In genomic region chr18:2848145-2848878, GRCh38 we compare ENCODE assay signal across 8 cellular contexts. TPM values are rescaled to one million over a fixed set of nuclear protein-coding genes. Genes with fewer than 3 reads are reported as not detected.
DNase-seq lines count a peak whose midpoint lies in the region; ATAC-seq lines count a peak whose summit lies in the region.

No MANE protein-coding gene starts in this region.

- DNase-seq in T-helper 1 cell (no peak), left lobe of liver (ENCODE audit: low spot score) (peak; percentile 7), substantia nigra (lab: John Stamatoyannopoulos, UW) (no peak), NCI-H345 (lab: John Stamatoyannopoulos, UW) (no peak)

- ATAC-seq in left lobe of liver (no peak), GM18909 (IDR thresholded peaks at IDR 0.05; ENCODE audit: poor library complexity, unreplicated experiment) (no peak), HG03159 (IDR thresholded peaks at IDR 0.05; ENCODE audit: unreplicated experiment) (no peak)

- H3K4me1 Mint-ChIP-seq in T-helper 1 cell treated with Interleukin-12 subunit alpha and Interleukin-12 subunit beta and Interleukin-4 antibody, amounts not matched to agents 30 μg/mL and 1 μg/mL, for 36 hours (ENCODE audit: low read depth), result peaks cover 18% of the 10 kb centered on the region
- peaks cover 19% of the 10 kb centered on the region for H3K4me1 Mint-ChIP-seq in activated naive CD8-positive, alpha-beta T cell (ENCODE audit: low read depth)

- H3K27ac ChIP-seq in substantia nigra (ENCODE audit: low read depth, low read length, poor library complexity, severe bottlenecking), result peak overlapping the region; percentile 42

- H3K4me3 Mint-ChIP-seq in T-helper 1 cell treated with Interleukin-12 subunit alpha and Interleukin-12 subunit beta and Interleukin-4 antibody, amounts not matched to agents 30 μg/mL and 1 μg/mL, for 36 hours, result peak overlapping the region; percentile 86
- peak overlapping the region; percentile 86 for H3K4me3 Mint-ChIP-seq in activated naive CD8-positive, alpha-beta T cell

- H3K36me3 Mint-ChIP-seq in T-helper 1 cell treated with Interleukin-12 subunit alpha and Interleukin-12 subunit beta and Interleukin-4 antibody, amounts not matched to agents 30 μg/mL and 1 μg/mL, for 36 hours (ENCODE audit: low read depth), result peaks cover 4% of the 10 kb centered on the region
- peaks cover 2% of the 10 kb centered on the region for H3K36me3 Mint-ChIP-seq in activated naive CD8-positive, alpha-beta T cell

- peaks cover 48% of the 10 kb centered on the region for H3K27me3 Mint-ChIP-seq in T-helper 1 cell treated with Interleukin-12 subunit alpha and Interleukin-12 subunit beta and Interleukin-4 antibody, amounts not matched to agents 30 μg/mL and 1 μg/mL, for 36 hours (ENCODE audit: low read depth)
- H3K27me3 Mint-ChIP-seq in activated naive CD8-positive, alpha-beta T cell, result peaks cover 28% of the 10 kb centered on the region

- no peaks in the 10 kb centered on the region for H3K9me3 Mint-ChIP-seq in T-helper 1 cell treated with Interleukin-12 subunit alpha and Interleukin-12 subunit beta and Interleukin-4 antibody, amounts not matched to agents 30 μg/mL and 1 μg/mL, for 36 hours
- no peaks in the 10 kb centered on the region for H3K9me3 Mint-ChIP-seq in activated naive CD8-positive, alpha-beta T cell (ENCODE audit: low read depth)

- H3K27ac Mint-ChIP-seq in T-helper 1 cell treated with Interleukin-12 subunit alpha and Interleukin-12 subunit beta and Interleukin-4 antibody, amounts not matched to agents 30 μg/mL and 1 μg/mL, for 36 hours, result no peak overlapping the region
- no peak overlapping the region for H3K27ac Mint-ChIP-seq in activated naive CD8-positive, alpha-beta T cell

RNA-seq across cellular contexts. Expression of gene EMILIN2, which starts 1.5 kb away (rescaled TPM):
- total RNA-seq in left lobe of liver, result 0.53 TPM
